Comparison of ENCODE assay signal across 9 cellular contexts in the genomic region with DNA sequence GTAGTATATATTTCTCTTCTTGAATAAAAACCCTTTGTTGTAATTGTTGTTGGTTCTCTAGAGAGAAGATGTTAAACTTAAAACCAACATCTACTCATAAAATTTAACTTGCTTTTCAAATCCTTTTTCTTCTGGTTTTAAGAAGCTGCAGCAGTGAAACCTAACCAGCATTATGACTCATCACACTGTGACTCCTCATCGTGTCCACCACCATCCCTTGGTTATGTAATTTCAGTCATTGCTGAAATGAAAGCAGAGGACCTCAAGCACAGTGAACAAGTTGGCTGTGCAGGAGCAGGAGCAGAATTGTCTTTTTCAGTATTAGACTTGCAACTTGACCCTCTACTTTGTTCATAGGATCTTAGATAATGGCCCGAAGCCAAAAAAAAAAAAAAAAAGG.
DNase-seq lines count a peak whose midpoint lies in the region; ATAC-seq and TF ChIP-seq lines count a peak whose summit lies in the region.
"Had no signal": no experiment of that assay in that cellular context is flagged by ENCODE, and none has a peak within 500 bp of the region (broad histone marks: within the 10 kb centered on the region; RNA-seq: fewer than 3 reads in every experiment).

No MANE protein-coding gene starts in this region.

- in situ Hi-C loops in KBM-7 (cut with MboI; ENCODE audit: low pct_unique_long_range_greater_than_20kb, low sequenced_read_pairs) = no loop called here

- H3K36me3 ChIP-seq in breast epithelium (no peaks in the 10 kb centered on the region), RWPE2 (ENCODE audit: low read depth) (no peaks in the 10 kb centered on the region), tibial nerve (no peaks in the 10 kb centered on the region)

- no peak for TF ChIP-seq EP300 in tibial nerve (IDR thresholded peaks at IDR 0.05)

- no peak overlapping the region for H3K27ac Mint-ChIP-seq in MCF 10A (ENCODE audit: low read depth, unreplicated experiment)
- H3K27ac Mint-ChIP-seq in immature natural killer cell = no peak overlapping the region
- H3K27ac Mint-ChIP-seq: CD4-positive, CD25-positive, alpha-beta regulatory T cell had no signal

- H3K4me3 ChIP-seq in breast epithelium = no peak overlapping the region
- no peak overlapping the region for H3K4me3 ChIP-seq in RWPE2 (ENCODE audit: severe bottlenecking)
- H3K4me3 ChIP-seq in tibial nerve = no peak overlapping the region

- H3K27me3 Mint-ChIP-seq in MCF 10A (ENCODE audit: insufficient read depth, unreplicated experiment) (no peaks in the 10 kb centered on the region), immature natural killer cell (ENCODE audit: low read depth in 3 of 3) (peaks cover 0 to 3% (median 3%) of the 10 kb centered on the region in 3 donors)

- H3K27ac ChIP-seq in breast epithelium = no peak overlapping the region
- H3K27ac ChIP-seq in RWPE2 (ENCODE audit: poor library complexity, severe bottlenecking) = no peak overlapping the region
- H3K27ac ChIP-seq in tibial nerve = no peak overlapping the region

- H3K4me1 Mint-ChIP-seq in MCF 10A (ENCODE audit: insufficient read depth, unreplicated experiment) = peaks cover 17% of the 10 kb centered on the region
- H3K4me1 Mint-ChIP-seq in immature natural killer cell = no peaks in the 10 kb centered on the region
- H3K4me1 Mint-ChIP-seq: CD4-positive, CD25-positive, alpha-beta regulatory T cell had no signal

- H3K4me3 Mint-ChIP-seq in MCF 10A (ENCODE audit: unreplicated experiment) = no peak overlapping the region
- H3K4me3 Mint-ChIP-seq in immature natural killer cell = no peak overlapping the region
- H3K4me3 Mint-ChIP-seq: CD4-positive, CD25-positive, alpha-beta regulatory T cell had no signal

- no TSS peak for BruUV-seq in MCF 10A (replicated peaks; lab: Mats Ljungman, UMichigan)

- H3K4me1 ChIP-seq in breast epithelium = no peaks in the 10 kb centered on the region
- H3K4me1 ChIP-seq in RWPE2 (ENCODE audit: insufficient read depth, poor library complexity, severe bottlenecking) = peaks cover 11% of the 10 kb centered on the region
- no peaks in the 10 kb centered on the region for H3K4me1 ChIP-seq in tibial nerve

- POLR2A ChIA-PET in MCF 10A (lab: Yijun Ruan, JAX) = interaction anchor here (1.2 to 1.3 kb wide), 2 partner anchors 15 to 62 kb away, joined by 3 to 4 read pairs; no protein-coding TSS in a partner anchor

- CTCF ChIA-PET in MCF 10A (lab: Yijun Ruan, JAX) = interaction anchor here (0.7 to 3.9 kb wide), 7 partner anchors 12 to 1086 kb away, joined by 3 to 29 read pairs (median 7); no protein-coding TSS in a partner anchor

- no peaks in the 10 kb centered on the region for H3K9me3 Mint-ChIP-seq in MCF 10A (ENCODE audit: unreplicated experiment)
- peaks cover 0 to 2% (median 0%) of the 10 kb centered on the region in 6 donors for H3K9me3 Mint-ChIP-seq in immature natural killer cell

- intact Hi-C loops in MCF 10A (cut with micrococcal nuclease) = no loop called here
- intact Hi-C loops in breast epithelium (cut with DNase I; ENCODE audit: low total_unique reads) = no loop called here

- H3K9me3 ChIP-seq in breast epithelium (no peaks in the 10 kb centered on the region), RWPE2 (ENCODE audit: severe bottlenecking) (no peaks in the 10 kb centered on the region), tibial nerve (no peaks in the 10 kb centered on the region)

- H3K36me3 Mint-ChIP-seq in MCF 10A (ENCODE audit: insufficient read depth, unreplicated experiment) (no peaks in the 10 kb centered on the region), immature natural killer cell (no peaks in the 10 kb centered on the region)
- H3K36me3 Mint-ChIP-seq: CD4-positive, CD25-positive, alpha-beta regulatory T cell had no signal

- 53 to 56% methylated on average over 2 of the region's 2 CpGs for WGBS in tibial nerve, 2 donors

- H3K27me3 ChIP-seq in breast epithelium = no peaks in the 10 kb centered on the region
- no peaks in the 10 kb centered on the region for H3K27me3 ChIP-seq in RWPE2 (ENCODE audit: insufficient read depth, poor library complexity, severe bottlenecking)
- H3K27me3 ChIP-seq in tibial nerve = no peaks in the 10 kb centered on the region

- ATAC-seq in HG02981 (IDR thresholded peaks at IDR 0.05; ENCODE audit: unreplicated experiment) (peak; percentile 99), RWPE2 (ENCODE audit: low read depth) (peak; percentile 69; the same call in 2 of the 3 replicates)

- DNase-seq in MCF 10A (ENCODE audit: unreplicated experiment) (peak; percentile 83), breast epithelium (ENCODE audit: low spot score in 2 of 2) (no peak), RWPE2 (ENCODE audit: low spot score) (no peak), myocyte (ENCODE audit: low read depth) (peak; percentile 85), immature natural killer cell (no peak), KBM-7 (no peak), tibial nerve (ENCODE audit: low spot score in 2 of 2) (no peak)

- TF ChIP-seq CTCF in MCF 10A (IDR thresholded peaks at IDR 0.05; ENCODE audit: unreplicated experiment) (no peak), breast epithelium (IDR thresholded peaks at IDR 0.05) (no peak), RWPE2 (IDR thresholded peaks at IDR 0.05; ENCODE audit: poor library complexity, severe bottlenecking) (no peak), tibial nerve (IDR thresholded peaks at IDR 0.05) (no peak)

- TF ChIP-seq POLR2A in breast epithelium (IDR thresholded peaks at IDR 0.05) = no peak
- TF ChIP-seq POLR2A in tibial nerve (IDR thresholded peaks at IDR 0.05) = no peak

Comparison
In these comparisons a context has a peak if more than half of its experiments do, and no peak if none do; other contexts are left out.
1. DNase-seq: peak in MCF 10A (single experiment) and myocyte (single experiment); none in breast epithelium (0 of 2), RWPE2 (single experiment), immature natural killer cell (0 of 3), KBM-7 (single experiment) and tibial nerve (0 of 2).